Comparison of ENCODE assay signal across 8 cellular contexts in genomic region chr14:101731187-101732080, GRCh38. TPM values are rescaled to one million over a fixed set of nuclear protein-coding genes. Genes with fewer than 3 reads are reported as not detected.
DNase-seq lines count a peak whose midpoint lies in the region; ATAC-seq and TF ChIP-seq lines count a peak whose summit lies in the region.

No MANE protein-coding gene starts in this region.

- no peaks in the 10 kb centered on the region for H3K79me2 ChIP-seq in OCI-LY7 (ENCODE audit: insufficient read depth, low read depth, low read length)

- no TSS peak for BruUV-seq in OCI-LY7 (replicated peaks; lab: Mats Ljungman, UMichigan)

- POLR2A ChIA-PET in OCI-LY7 (lab: Charles Lee): interaction anchor here (0.7 to 1.5 kb wide), 3 partner anchors 17 to 61 kb away, joined by 3 to 6 read pairs (median 4); no protein-coding TSS in a partner anchor

- peak overlapping the region; percentile 69 for H3K4me3 ChIP-seq in CD4-positive, CD25-positive, alpha-beta regulatory T cell (ENCODE audit: low read depth, low read length)
- H3K4me3 ChIP-seq in OCI-LY7 (ENCODE audit: low read depth, low read length, poor library complexity, severe bottlenecking) (no peak overlapping the region), fibroblast of the aortic adventitia (ENCODE audit: low read depth, low read length) (no peak overlapping the region), urinary bladder (ENCODE audit: low read depth, low read length) (no peak overlapping the region)

- WGBS in urinary bladder: 22% methylated on average over 16 of the region's 16 CpGs

- H3K27me3 Mint-ChIP-seq in CD4-positive, CD25-positive, alpha-beta regulatory T cell: no peaks in the 10 kb centered on the region
- H3K27me3 Mint-ChIP-seq in activated T-cell treated with anti-CD3 and anti-CD28 coated beads, Interleukin-2, amount 50 U/mL, for 72 hours (ENCODE audit: low read depth): no peaks in the 10 kb centered on the region

- no peaks in the 10 kb centered on the region for H3K9me2 ChIP-seq in OCI-LY7 (ENCODE audit: insufficient read depth, low read length)

- peak overlapping the region; percentile 34; the same call in 1 of the 2 replicates for H3K4me2 ChIP-seq in OCI-LY7 (ENCODE audit: low read length)

- TF ChIP-seq CTCF in OCI-LY7 (conservative IDR thresholded peaks at IDR 0.05; ENCODE audit: low read length) (no peak), fibroblast of the aortic adventitia (IDR thresholded peaks at IDR 0.05; ENCODE audit: insufficient read depth, low read length) (no peak)

- peaks cover 4% of the 10 kb centered on the region for H3K36me3 Mint-ChIP-seq in CD4-positive, CD25-positive, alpha-beta regulatory T cell
- H3K36me3 Mint-ChIP-seq in activated T-cell treated with anti-CD3 and anti-CD28 coated beads, Interleukin-2, amount 50 U/mL, for 72 hours (ENCODE audit: insufficient read depth in 2 of 2): peaks cover 0 to 7% of the 10 kb centered on the region in 2 donors

- peak; percentile 90 for ATAC-seq in CD4-positive, CD25-positive, alpha-beta regulatory T cell (ENCODE audit: low read depth in 2 of 2)
- peak; percentile 68 for ATAC-seq in GM21367 (IDR thresholded peaks at IDR 0.05; ENCODE audit: unreplicated experiment)
- peak; percentile 92 to 95 for ATAC-seq in activated T-cell treated with anti-CD3 and anti-CD28 coated beads, Interleukin-2, amount 50 U/mL, for 72 hours (replicated peaks in 1 of 2)

- H4K20me1 ChIP-seq in OCI-LY7 (ENCODE audit: insufficient read depth, low read length): no peaks in the 10 kb centered on the region

- H3K9me3 ChIP-seq in CD4-positive, CD25-positive, alpha-beta regulatory T cell (ENCODE audit: control insufficient read depth in 2 of 2, low read length in 2 of 2): no peaks in the 10 kb centered on the region
- H3K9me3 ChIP-seq in OCI-LY7 (ENCODE audit: low read length): no peaks in the 10 kb centered on the region

- no peaks in the 10 kb centered on the region for H3K36me3 ChIP-seq in CD4-positive, CD25-positive, alpha-beta regulatory T cell (ENCODE audit: control insufficient read depth, insufficient read depth, low read length)
- H3K36me3 ChIP-seq in OCI-LY7 (ENCODE audit: insufficient read depth, low read length) (no peaks in the 10 kb centered on the region), urinary bladder (ENCODE audit: insufficient read depth) (no peaks in the 10 kb centered on the region)

- peak overlapping the region; percentile 74 to 84 (median 82) for H3K4me3 Mint-ChIP-seq in CD4-positive, CD25-positive, alpha-beta regulatory T cell
- peak overlapping the region; percentile 93 to 97 for H3K4me3 Mint-ChIP-seq in activated T-cell treated with anti-CD3 and anti-CD28 coated beads, Interleukin-2, amount 50 U/mL, for 72 hours

- peak; percentile 70 to 90 (median 73) for DNase-seq in CD4-positive, CD25-positive, alpha-beta regulatory T cell
- DNase-seq in HT-29 (ENCODE audit: low spot score): peak; percentile 88
- peak; percentile 46 for DNase-seq in OCI-LY7 (ENCODE audit: low spot score)
- DNase-seq in activated T-cell treated with anti-CD3 and anti-CD28 coated beads, Interleukin-2, amount 50 U/mL, for 72 hours: peak; percentile 86 to 90
- DNase-seq in fibroblast of the aortic adventitia (ENCODE audit: low read depth): peak; percentile 51
- peak in 6 of 10 donors; percentile 44 to 87 (median 48) for DNase-seq in posterior cingulate gyrus

- no peaks in the 10 kb centered on the region for H3K27me3 ChIP-seq in CD4-positive, CD25-positive, alpha-beta regulatory T cell (ENCODE audit: control insufficient read depth, insufficient read depth, low read length)

- H3K9me3 Mint-ChIP-seq in CD4-positive, CD25-positive, alpha-beta regulatory T cell: peaks cover 0 to 2% (median 0%) of the 10 kb centered on the region in 7 donors
- H3K9me3 Mint-ChIP-seq in activated T-cell treated with anti-CD3 and anti-CD28 coated beads, Interleukin-2, amount 50 U/mL, for 72 hours: peaks cover 1 to 9% of the 10 kb centered on the region in 2 donors

- H2AFZ ChIP-seq in OCI-LY7 (ENCODE audit: low read length): no peak overlapping the region; the same call in 1 of the 2 replicates

- intact Hi-C loops in OCI-LY7 (cut with micrococcal nuclease; ENCODE audit: unreplicated experiment): no loop called here
- intact Hi-C loops in posterior cingulate gyrus (cut with DNase I): no loop called here

- H3K27ac Mint-ChIP-seq in CD4-positive, CD25-positive, alpha-beta regulatory T cell: peak overlapping the region; percentile 97 to 98 (median 97)
- H3K27ac Mint-ChIP-seq in activated T-cell treated with anti-CD3 and anti-CD28 coated beads, Interleukin-2, amount 50 U/mL, for 72 hours: peak overlapping the region; percentile 99

- CTCF ChIA-PET in OCI-LY7 (lab: Charles Lee; ENCODE audit: unreplicated experiment): no interaction called here

- H3K27ac ChIP-seq in CD4-positive, CD25-positive, alpha-beta regulatory T cell (ENCODE audit: insufficient read depth, low read length, poor library complexity, severe bottlenecking): peak overlapping the region; percentile 86
- H3K27ac ChIP-seq in OCI-LY7 (ENCODE audit: low read depth, low read length, poor library complexity, severe bottlenecking): no peak overlapping the region
- peak overlapping the region; percentile 69 for H3K27ac ChIP-seq in urinary bladder (ENCODE audit: low read depth)

- H3K4me1 Mint-ChIP-seq in CD4-positive, CD25-positive, alpha-beta regulatory T cell: peaks cover 19 to 62% (median 38%) of the 10 kb centered on the region in 4 donors
- peaks cover 82% of the 10 kb centered on the region for H3K4me1 Mint-ChIP-seq in activated T-cell treated with anti-CD3 and anti-CD28 coated beads, Interleukin-2, amount 50 U/mL, for 72 hours (ENCODE audit: low read depth)

- H3K4me1 ChIP-seq in CD4-positive, CD25-positive, alpha-beta regulatory T cell (ENCODE audit: control insufficient read depth, insufficient read depth, low read length, poor library complexity, severe bottlenecking): peaks cover 28% of the 10 kb centered on the region
- H3K4me1 ChIP-seq in OCI-LY7 (ENCODE audit: insufficient read depth, low read length, poor library complexity, severe bottlenecking) (peaks cover 9% of the 10 kb centered on the region), urinary bladder (ENCODE audit: insufficient read depth) (no peaks in the 10 kb centered on the region)

RNA-seq across cellular contexts. Expression of gene PPP2R5C, which starts 30.1 kb away (rescaled TPM):
- 650 TPM for total RNA-seq in CD4-positive, CD25-positive, alpha-beta regulatory T cell
- polyA plus RNA-seq in CD4-positive, CD25-positive, alpha-beta regulatory T cell: 100 to 1,000 TPM; 244 to 294 (median 270) TPM
- total RNA-seq in HT-29 (2014; rRNA removed; shearing (Covaris generic)): 41.4 and 47.9 TPM in 2 replicates
- 134 and 161 TPM in 2 replicates for total RNA-seq in OCI-LY7 (2014; rRNA removed; shearing (Covaris generic))
- total RNA-seq in OCI-LY7 (2022): 236 and 264 TPM in 2 replicates
- total RNA-seq in activated T-cell treated with anti-CD3 and anti-CD28 coated beads, Interleukin-2, amount 50 U/mL, for 72 hours: 100 to 1,000 TPM; 317 to 370 TPM
- 114 and 137 TPM in 2 replicates for total RNA-seq in fibroblast of the aortic adventitia (ENCODE audit: low replicate concordance)
- 118 TPM for total RNA-seq in urinary bladder
- polyA plus RNA-seq in urinary bladder: 85.4 TPM
